In genomic region chr1:205343431-205344009, GRCh38 we compare ENCODE assay signal across 7 cellular contexts. TPM values are rescaled to one million over a fixed set of nuclear protein-coding genes. Genes with fewer than 3 reads are reported as not detected.
DNase-seq lines count a peak whose midpoint lies in the region; ATAC-seq and TF ChIP-seq lines count a peak whose summit lies in the region.

No MANE protein-coding gene starts in this region.

- CTCF ChIA-PET in WTC11 (lab: Charles Lee): interaction anchor here (0.6 to 3.3 kb wide), 4 partner anchors 11 to 142 kb away, joined by 3 to 20 read pairs (median 8); no protein-coding TSS in a partner anchor

- H3K9me3 Mint-ChIP-seq in WTC11: no peaks in the 10 kb centered on the region

- H3K27me3 Mint-ChIP-seq in WTC11 (ENCODE audit: low read depth): peaks cover 58% of the 10 kb centered on the region

- H3K4me3 ChIP-seq in iPS DF 6.9 (ENCODE audit: low read length) (peak overlapping the region; percentile 55; the same call in 1 of the 2 replicates), skeletal muscle satellite cell (ENCODE audit: low read length) (peak overlapping the region; percentile 46)

- H3K9ac ChIP-seq in skeletal muscle satellite cell (ENCODE audit: low read depth, low read length): no peak overlapping the region

- H3K4me1 Mint-ChIP-seq in WTC11: peaks cover 26% of the 10 kb centered on the region

- H3K36me3 ChIP-seq in iPS DF 6.9 (ENCODE audit: control insufficient read depth, insufficient read depth, low read length): no peaks in the 10 kb centered on the region; the same call in 1 of the 2 replicates
- H3K36me3 ChIP-seq in skeletal muscle satellite cell (ENCODE audit: insufficient read depth, low read length): no peaks in the 10 kb centered on the region

- H3K9me3 ChIP-seq in iPS DF 6.9 (ENCODE audit: control insufficient read depth, insufficient read depth, low read length) (no peaks in the 10 kb centered on the region), skeletal muscle satellite cell (replicated peaks; ENCODE audit: low read length) (no peaks in the 10 kb centered on the region)

- no peak overlapping the region for H3K27ac ChIP-seq in iPS DF 6.9 (ENCODE audit: low read length)

- H3K4me2 ChIP-seq in skeletal muscle satellite cell (ENCODE audit: low read length): no peak overlapping the region

- H3K4me1 ChIP-seq in iPS DF 6.9 (ENCODE audit: control insufficient read depth, insufficient read depth, low read length): peaks cover 3% of the 10 kb centered on the region; the same call in 1 of the 2 replicates
- peaks cover 12% of the 10 kb centered on the region for H3K4me1 ChIP-seq in skeletal muscle satellite cell (ENCODE audit: control insufficient read depth, insufficient read depth, low read length)

- peak in 52 of 76 experiments; percentile 11 to 67 (median 44) for DNase-seq in HUDEP-2 (lab: John Stamatoyannopoulos, UW; ENCODE audit: unreplicated experiment in 76 of 76)
- peak; percentile 71 for DNase-seq in WTC11 (ENCODE audit: low spot score)
- no peak for DNase-seq in iPS DF 6.9 (ENCODE audit: low read depth, low spot score)
- DNase-seq in UCSD-AML1 (lab: John Stamatoyannopoulos, UW; ENCODE audit: unreplicated experiment): no peak

- peaks cover 8% of the 10 kb centered on the region for H3K27me3 ChIP-seq in iPS DF 6.9 (ENCODE audit: control insufficient read depth, insufficient read depth, low read length)
- H3K27me3 ChIP-seq in skeletal muscle satellite cell (ENCODE audit: control insufficient read depth, insufficient read depth, low read length): peaks cover 80% of the 10 kb centered on the region

- peak; percentile 38 for TF ChIP-seq CTCF in WTC11 (IDR thresholded peaks at IDR 0.05)

- WGBS in iPS DF 6.9 (ENCODE audit: insufficient coverage, insufficient read length): no CpG with 5 or more reads among the region's 57 CpGs

- ATAC-seq in WTC11: peak; percentile 65
- no peak for ATAC-seq in HG03571 (IDR thresholded peaks at IDR 0.05; ENCODE audit: unreplicated experiment)
- no peak for ATAC-seq in HG03439 (IDR thresholded peaks at IDR 0.05; ENCODE audit: unreplicated experiment)

- H3K27ac Mint-ChIP-seq in WTC11: no peak overlapping the region

- H3K36me3 Mint-ChIP-seq in WTC11: no peaks in the 10 kb centered on the region

- POLR2A ChIA-PET in WTC11 (lab: Charles Lee): no interaction called here

- peak overlapping the region; percentile 72 for H3K4me3 Mint-ChIP-seq in WTC11

TF ChIP-seq in WTC11, 78 proteins besides CTCF, POLR2A, EP300 and RAD21:
- TF ChIP-seq, protein P1, sequence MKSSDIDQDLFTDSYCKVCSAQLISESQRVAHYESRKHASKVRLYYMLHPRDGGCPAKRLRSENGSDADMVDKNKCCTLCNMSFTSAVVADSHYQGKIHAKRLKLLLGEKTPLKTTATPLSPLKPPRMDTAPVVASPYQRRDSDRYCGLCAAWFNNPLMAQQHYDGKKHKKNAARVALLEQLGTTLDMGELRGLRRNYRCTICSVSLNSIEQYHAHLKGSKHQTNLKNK (CRISPR knock-in tag; IDR thresholded peaks at IDR 0.05): no peak
- TF ChIP-seq NFATC4 (CRISPR knock-in tag; IDR thresholded peaks at IDR 0.05): no peak
- no peak; the same call in 1 of the 2 replicates for TF ChIP-seq RELA (CRISPR knock-in tag; IDR thresholded peaks at IDR 0.05; ENCODE audit: borderline replicate concordance)
- TF ChIP-seq HMGXB4 (CRISPR knock-in tag; IDR thresholded peaks at IDR 0.05): peak; percentile 89
- no peak for TF ChIP-seq ZNF423 (CRISPR knock-in tag; IDR thresholded peaks at IDR 0.05)
- TF ChIP-seq ETV6 (CRISPR knock-in tag; IDR thresholded peaks at IDR 0.05): no peak
- no peak for TF ChIP-seq FOXP4 (CRISPR knock-in tag; IDR thresholded peaks at IDR 0.05)
- TF ChIP-seq, protein P2, sequence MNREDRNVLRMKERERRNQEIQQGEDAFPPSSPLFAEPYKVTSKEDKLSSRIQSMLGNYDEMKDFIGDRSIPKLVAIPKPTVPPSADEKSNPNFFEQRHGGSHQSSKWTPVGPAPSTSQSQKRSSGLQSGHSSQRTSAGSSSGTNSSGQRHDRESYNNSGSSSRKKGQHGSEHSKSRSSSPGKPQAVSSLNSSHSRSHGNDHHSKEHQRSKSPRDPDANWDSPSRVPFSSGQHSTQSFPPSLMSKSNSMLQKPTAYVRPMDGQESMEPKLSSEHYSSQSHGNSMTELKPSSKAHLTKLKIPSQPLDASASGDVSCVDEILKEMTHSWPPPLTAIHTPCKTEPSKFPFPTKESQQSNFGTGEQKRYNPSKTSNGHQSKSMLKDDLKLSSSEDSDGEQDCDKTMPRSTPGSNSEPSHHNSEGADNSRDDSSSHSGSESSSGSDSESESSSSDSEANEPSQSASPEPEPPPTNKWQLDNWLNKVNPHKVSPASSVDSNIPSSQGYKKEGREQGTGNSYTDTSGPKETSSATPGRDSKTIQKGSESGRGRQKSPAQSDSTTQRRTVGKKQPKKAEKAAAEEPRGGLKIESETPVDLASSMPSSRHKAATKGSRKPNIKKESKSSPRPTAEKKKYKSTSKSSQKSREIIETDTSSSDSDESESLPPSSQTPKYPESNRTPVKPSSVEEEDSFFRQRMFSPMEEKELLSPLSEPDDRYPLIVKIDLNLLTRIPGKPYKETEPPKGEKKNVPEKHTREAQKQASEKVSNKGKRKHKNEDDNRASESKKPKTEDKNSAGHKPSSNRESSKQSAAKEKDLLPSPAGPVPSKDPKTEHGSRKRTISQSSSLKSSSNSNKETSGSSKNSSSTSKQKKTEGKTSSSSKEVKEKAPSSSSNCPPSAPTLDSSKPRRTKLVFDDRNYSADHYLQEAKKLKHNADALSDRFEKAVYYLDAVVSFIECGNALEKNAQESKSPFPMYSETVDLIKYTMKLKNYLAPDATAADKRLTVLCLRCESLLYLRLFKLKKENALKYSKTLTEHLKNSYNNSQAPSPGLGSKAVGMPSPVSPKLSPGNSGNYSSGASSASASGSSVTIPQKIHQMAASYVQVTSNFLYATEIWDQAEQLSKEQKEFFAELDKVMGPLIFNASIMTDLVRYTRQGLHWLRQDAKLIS (CRISPR knock-in tag; IDR thresholded peaks at IDR 0.05; ENCODE audit: borderline replicate concordance): no peak
- TF ChIP-seq TEAD4 (CRISPR knock-in tag; IDR thresholded peaks at IDR 0.05): no peak
- TF ChIP-seq NR2C2 (CRISPR knock-in tag; IDR thresholded peaks at IDR 0.05): no peak
- TF ChIP-seq FOXP1 (CRISPR knock-in tag; IDR thresholded peaks at IDR 0.05; ENCODE audit: borderline replicate concordance): no peak
- TF ChIP-seq, protein P3, sequence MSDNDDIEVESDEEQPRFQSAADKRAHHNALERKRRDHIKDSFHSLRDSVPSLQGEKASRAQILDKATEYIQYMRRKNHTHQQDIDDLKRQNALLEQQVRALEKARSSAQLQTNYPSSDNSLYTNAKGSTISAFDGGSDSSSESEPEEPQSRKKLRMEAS (CRISPR knock-in tag; IDR thresholded peaks at IDR 0.05): peak; percentile 71
- TF ChIP-seq ZNF121 (CRISPR knock-in tag; IDR thresholded peaks at IDR 0.05): no peak
- TF ChIP-seq ZNF671 (CRISPR knock-in tag; IDR thresholded peaks at IDR 0.05): no peak
- no peak for TF ChIP-seq JUN (CRISPR knock-in tag; IDR thresholded peaks at IDR 0.05)
- no peak for TF ChIP-seq PRRX2 (CRISPR knock-in tag; IDR thresholded peaks at IDR 0.05)
- 0 out of 2 replicates have a peak, but pooled peaks have one; percentile 45 for TF ChIP-seq ATF1 (CRISPR knock-in tag; IDR thresholded peaks at IDR 0.05)
- TF ChIP-seq ZNF512 (CRISPR knock-in tag; IDR thresholded peaks at IDR 0.05; ENCODE audit: borderline replicate concordance): no peak

RNA-seq across cellular contexts. Expression of gene KLHDC8A, which starts 13.2 kb away (rescaled TPM):
- total RNA-seq in WTC11 (2021): 1.6 to 1.7 TPM (median 1.7 TPM) in 3 replicates
- not detected in 2 replicates for total RNA-seq in skeletal muscle satellite cell (2012; rRNA removed)

RNA-seq across cellular contexts. Expression of gene NUAK2, which starts 22.0 kb away (rescaled TPM):
- 8.7 to 10.8 TPM (median 10.8 TPM) in 3 replicates for total RNA-seq in WTC11 (2021)
- total RNA-seq in skeletal muscle satellite cell (2012; rRNA removed): 0.25 and 1.1 TPM in 2 replicates

Comparison
In these comparisons a context has a peak if more than half of its experiments do, and no peak if none do; other contexts are left out.
1. DNase-seq: peak in HUDEP-2 (52 of 76) and WTC11 (single experiment); none in iPS DF 6.9 (single experiment) and UCSD-AML1 (single experiment).